In the genomic region with DNA sequence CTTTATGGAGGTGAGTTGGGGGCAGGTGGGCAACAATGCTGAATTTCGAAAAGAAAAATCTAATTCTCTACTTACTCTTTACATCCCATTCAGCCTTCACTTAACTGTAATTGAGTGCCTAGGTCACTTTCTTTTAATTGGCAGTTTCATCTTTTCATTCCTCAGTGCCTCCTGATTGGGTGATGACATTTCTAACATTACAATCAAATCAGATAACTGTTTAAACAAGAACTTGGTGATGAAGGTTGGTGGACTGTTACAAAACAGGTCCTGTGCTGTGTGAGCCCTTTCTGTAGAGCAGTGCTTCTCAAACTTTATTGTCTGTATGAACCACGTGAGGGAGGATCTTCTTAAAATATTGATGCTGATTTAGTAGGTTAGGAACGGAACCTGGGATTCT, we compare ENCODE assay signal across 19 cellular contexts. TPM values are rescaled to one million over a fixed set of nuclear protein-coding genes. Genes with fewer than 3 reads are reported as not detected.
A peak's percentile ranks its signal among the peaks of the same experiment; 100 is the strongest.
DNase-seq lines count a peak whose midpoint lies in the region; ATAC-seq and TF ChIP-seq lines count a peak whose summit lies in the region.
"Had no signal": no experiment of that assay in that cellular context is flagged by ENCODE, and none has a peak within 500 bp of the region (broad histone marks: within the 10 kb centered on the region; RNA-seq: fewer than 3 reads in every experiment).

No MANE protein-coding gene starts in this region.

- H3K27ac ChIP-seq in Karpas-422 (ENCODE audit: low read length) (peak overlapping the region; percentile 98), psoas muscle (peak overlapping the region; percentile 77), body of pancreas (no peak overlapping the region), coronary artery (no peak overlapping the region)
- H3K27ac ChIP-seq: A549 had no signal

- no peak overlapping the region for H2AFZ ChIP-seq in Karpas-422 (ENCODE audit: low read length)

- intact Hi-C loops in activated T-helper 1 cell treated with anti-CD3 and anti-CD28 coated beads, Interleukin-12 subunit alpha, Interleukin-12 subunit beta, Interleukin-2, Interleukin-4 antibody, amounts not matched to agents 30 ng/mL and 10 ng/mL and 1 ng/mL, durations not matched to agents 14 hours and 24 hours and 36 hours (cut with micrococcal nuclease) = loop anchor here (5.0 kb wide), 1 partner anchor 51 kb away; a partner anchor contains a TSS
- intact Hi-C loops in psoas muscle (cut with DNase I) (no loop called here), body of pancreas (cut with DNase I) (no loop called here)

- H3K4me2 ChIP-seq in Karpas-422 (ENCODE audit: low read depth, low read length, poor library complexity, severe bottlenecking) = no peak overlapping the region
- H3K4me2 ChIP-seq: A549 had no signal

- TF ChIP-seq POLR2A in body of pancreas (IDR thresholded peaks at IDR 0.05) = no peak

- no peaks in the 10 kb centered on the region for H3K27me3 Mint-ChIP-seq in activated T-cell treated with anti-CD3 and anti-CD28 coated beads, Interleukin-2, amount 50 U/mL, for 72 hours (ENCODE audit: low read depth)
- no peaks in the 10 kb centered on the region for H3K27me3 Mint-ChIP-seq in activated T-helper 1 cell treated with anti-CD3 and anti-CD28 coated beads, Interleukin-12 subunit alpha, Interleukin-12 subunit beta, Interleukin-2, Interleukin-4 antibody, amounts not matched to agents 30 ng/mL and 10 ng/mL and 1 ng/mL, durations not matched to agents 14 hours and 24 hours and 36 hours (ENCODE audit: insufficient read depth)
- H3K27me3 Mint-ChIP-seq: B cell had no signal

- TF ChIP-seq CTCF in psoas muscle (IDR thresholded peaks at IDR 0.05) (no peak), body of pancreas (IDR thresholded peaks at IDR 0.05) (no peak), coronary artery (IDR thresholded peaks at IDR 0.05) (no peak)

- no peak for ATAC-seq in activated T-cell treated with anti-CD3 and anti-CD28 coated beads, Interleukin-2, amount 50 U/mL, for 72 hours (replicated peaks in 1 of 2)
- no peak for ATAC-seq in psoas muscle
- ATAC-seq in body of pancreas = no peak
- ATAC-seq: A549, HCT116 had no signal

- no peak for DNase-seq in activated T-cell treated with anti-CD3 and anti-CD28 coated beads, Interleukin-2, amount 50 U/mL, for 72 hours
- DNase-seq in activated T-cell treated with anti-CD3 and anti-CD28 coated beads for 4 hours = no peak
- DNase-seq in Karpas-422 = no peak
- DNase-seq in activated T-helper 1 cell treated with anti-CD3 and anti-CD28 coated beads, Interleukin-12 subunit alpha, Interleukin-12 subunit beta, Interleukin-2, Interleukin-4 antibody, amounts not matched to agents 30 ng/mL and 10 ng/mL and 1 ng/mL, durations not matched to agents 14 hours and 24 hours and 36 hours (ENCODE audit: low spot score) = no peak
- no peak for DNase-seq in psoas muscle
- DNase-seq in body of pancreas = no peak
- no peak for DNase-seq in activated CD4-positive, CD25-positive, alpha-beta regulatory T cell treated with anti-CD3 and anti-CD28 coated beads, Interleukin-2, amount 50 U/mL, for 72 hours
- DNase-seq in coronary artery (ENCODE audit: low spot score) = no peak
- DNase-seq: DMS53, GF-D8, KG1, NCI-H1694, NCI-H2081, NCI-H2171, NCI-H526 had no signal

- no peaks in the 10 kb centered on the region for H3K9me2 ChIP-seq in Karpas-422 (replicated peaks; ENCODE audit: insufficient read depth, low read length)

- peaks cover 70% of the 10 kb centered on the region for H3K4me1 Mint-ChIP-seq in activated T-cell treated with anti-CD3 and anti-CD28 coated beads, Interleukin-2, amount 50 U/mL, for 72 hours (ENCODE audit: low read depth)
- peaks cover 41% of the 10 kb centered on the region for H3K4me1 Mint-ChIP-seq in activated T-helper 1 cell treated with anti-CD3 and anti-CD28 coated beads, Interleukin-12 subunit alpha, Interleukin-12 subunit beta, Interleukin-2, Interleukin-4 antibody, amounts not matched to agents 30 ng/mL and 10 ng/mL and 1 ng/mL, durations not matched to agents 14 hours and 24 hours and 36 hours (ENCODE audit: low read depth)

- H4K20me1 ChIP-seq in Karpas-422 (ENCODE audit: insufficient read depth, low read depth, low read length) = no peaks in the 10 kb centered on the region

- H3K27ac Mint-ChIP-seq in activated T-cell treated with anti-CD3 and anti-CD28 coated beads, Interleukin-2, amount 50 U/mL, for 72 hours = peak overlapping the region; percentile 33
- peak overlapping the region; percentile 5 for H3K27ac Mint-ChIP-seq in activated T-helper 1 cell treated with anti-CD3 and anti-CD28 coated beads, Interleukin-12 subunit alpha, Interleukin-12 subunit beta, Interleukin-2, Interleukin-4 antibody, amounts not matched to agents 30 ng/mL and 10 ng/mL and 1 ng/mL, durations not matched to agents 14 hours and 24 hours and 36 hours

- H3K4me1 ChIP-seq in Karpas-422 (ENCODE audit: low read length) = peaks cover 96% of the 10 kb centered on the region
- H3K4me1 ChIP-seq in psoas muscle = peaks cover 49% of the 10 kb centered on the region
- peaks cover 4% of the 10 kb centered on the region for H3K4me1 ChIP-seq in body of pancreas

- peaks cover 64% of the 10 kb centered on the region for H3K36me3 ChIP-seq in Karpas-422 (ENCODE audit: insufficient read depth, low read length)
- peaks cover 11 to 40% of the 10 kb centered on the region in 2 donors for H3K36me3 ChIP-seq in psoas muscle (ENCODE audit: insufficient read depth in 1 of 2, low read depth in 1 of 2)
- H3K36me3 ChIP-seq in body of pancreas (replicated peaks in 1 of 2; ENCODE audit: insufficient read depth in 1 of 2, low read depth in 2 of 2) = peaks cover 0 to 9% of the 10 kb centered on the region in 2 donors

- no peak overlapping the region for H3K9ac ChIP-seq in Karpas-422 (ENCODE audit: low read length)

- peaks cover 94% of the 10 kb centered on the region for H3K79me2 ChIP-seq in Karpas-422 (ENCODE audit: low read length)

- H3K27me3 ChIP-seq in Karpas-422 (ENCODE audit: low read length) (no peaks in the 10 kb centered on the region), psoas muscle (ENCODE audit: insufficient read depth in 3 of 3, low read length in 2 of 3) (no peaks in the 10 kb centered on the region), body of pancreas (no peaks in the 10 kb centered on the region)

- H3K4me3 Mint-ChIP-seq in activated T-cell treated with anti-CD3 and anti-CD28 coated beads, Interleukin-2, amount 50 U/mL, for 72 hours = no peak overlapping the region
- no peak overlapping the region for H3K4me3 Mint-ChIP-seq in activated T-helper 1 cell treated with anti-CD3 and anti-CD28 coated beads, Interleukin-12 subunit alpha, Interleukin-12 subunit beta, Interleukin-2, Interleukin-4 antibody, amounts not matched to agents 30 ng/mL and 10 ng/mL and 1 ng/mL, durations not matched to agents 14 hours and 24 hours and 36 hours
- H3K4me3 Mint-ChIP-seq: B cell, CD14-positive monocyte had no signal

- H3K9me3 Mint-ChIP-seq in activated T-cell treated with anti-CD3 and anti-CD28 coated beads, Interleukin-2, amount 50 U/mL, for 72 hours = no peaks in the 10 kb centered on the region
- no peaks in the 10 kb centered on the region for H3K9me3 Mint-ChIP-seq in activated T-helper 1 cell treated with anti-CD3 and anti-CD28 coated beads, Interleukin-12 subunit alpha, Interleukin-12 subunit beta, Interleukin-2, Interleukin-4 antibody, amounts not matched to agents 30 ng/mL and 10 ng/mL and 1 ng/mL, durations not matched to agents 14 hours and 24 hours and 36 hours
- H3K9me3 Mint-ChIP-seq: CD14-positive monocyte had no signal

- no peaks in the 10 kb centered on the region for H3K9me3 ChIP-seq in Karpas-422 (ENCODE audit: low read length)
- no peaks in the 10 kb centered on the region for H3K9me3 ChIP-seq in psoas muscle
- no peaks in the 10 kb centered on the region for H3K9me3 ChIP-seq in body of pancreas
- H3K9me3 ChIP-seq: A549 had no signal

- H3K36me3 Mint-ChIP-seq in activated T-cell treated with anti-CD3 and anti-CD28 coated beads, Interleukin-2, amount 50 U/mL, for 72 hours (ENCODE audit: insufficient read depth in 2 of 2) = peaks cover 7 to 40% of the 10 kb centered on the region in 2 donors
- H3K36me3 Mint-ChIP-seq in activated T-helper 1 cell treated with anti-CD3 and anti-CD28 coated beads, Interleukin-12 subunit alpha, Interleukin-12 subunit beta, Interleukin-2, Interleukin-4 antibody, amounts not matched to agents 30 ng/mL and 10 ng/mL and 1 ng/mL, durations not matched to agents 14 hours and 24 hours and 36 hours (ENCODE audit: low read depth) = peaks cover 57% of the 10 kb centered on the region

- no peak overlapping the region for H3K4me3 ChIP-seq in Karpas-422 (ENCODE audit: low read length)
- no peak overlapping the region for H3K4me3 ChIP-seq in psoas muscle
- no peak overlapping the region for H3K4me3 ChIP-seq in body of pancreas
- no peak overlapping the region for H3K4me3 ChIP-seq in coronary artery
- H3K4me3 ChIP-seq: A549 had no signal

- WGBS in psoas muscle, 3 donors = 86 to 91% (median 90%) methylated on average over 3 of the region's 3 CpGs
- WGBS in body of pancreas, 2 donors = 88 to 93% methylated on average over 3 of the region's 3 CpGs

RNA-seq across cellular contexts. Expression of a gene that starts 40.1 kb away (rescaled TPM):
- under 1 TPM; 0.58 to 0.60 TPM for total RNA-seq in activated T-cell treated with anti-CD3 and anti-CD28 coated beads, Interleukin-2, amount 50 U/mL, for 72 hours
- total RNA-seq in Karpas-422 (2014; rRNA removed; shearing (Covaris generic); ENCODE audit: low replicate concordance) = 2.3 and 3.2 TPM in 2 replicates
- 0.78 and 0.88 TPM in 2 replicates for total RNA-seq in activated T-helper 1 cell treated with anti-CD3 and anti-CD28 coated beads, Interleukin-12 subunit alpha, Interleukin-12 subunit beta, Interleukin-2, Interleukin-4 antibody, amounts not matched to agents 30 ng/mL and 10 ng/mL and 1 ng/mL, durations not matched to agents 14 hours and 24 hours and 36 hours
- total RNA-seq in psoas muscle (1 to 10 TPM; 4.6 to 9.1 (median 6.3) TPM), body of pancreas (1 to 10 TPM; 1.8 to 4.0 TPM)
- 1 to 10 TPM; 1.9 to 2.7 (median 2.1) TPM for polyA plus RNA-seq in psoas muscle
- polyA plus RNA-seq: CD14-positive monocyte had no signal

RNA-seq across cellular contexts. Expression of a gene that starts 51.9 kb away (rescaled TPM):
- total RNA-seq in activated T-cell treated with anti-CD3 and anti-CD28 coated beads, Interleukin-2, amount 50 U/mL, for 72 hours = 10 to 100 TPM; 64.0 to 74.3 TPM
- 52.4 and 62.6 TPM in 2 replicates for total RNA-seq in Karpas-422 (2014; rRNA removed; shearing (Covaris generic); ENCODE audit: low replicate concordance)
- 79.0 and 85.1 TPM in 2 replicates for total RNA-seq in activated T-helper 1 cell treated with anti-CD3 and anti-CD28 coated beads, Interleukin-12 subunit alpha, Interleukin-12 subunit beta, Interleukin-2, Interleukin-4 antibody, amounts not matched to agents 30 ng/mL and 10 ng/mL and 1 ng/mL, durations not matched to agents 14 hours and 24 hours and 36 hours
- total RNA-seq in psoas muscle (10 to 100 TPM; 45.8 to 67.8 (median 61.1) TPM), body of pancreas (10 to 100 TPM; 37.2 to 44.9 TPM)
- polyA plus RNA-seq in psoas muscle = 10 to 100 TPM; 52.0 to 69.0 (median 58.6) TPM

Comparison
In these comparisons a context has a peak if more than half of its experiments do, and no peak if none do; other contexts are left out.
1. H3K27ac ChIP-seq: peak in Karpas-422 (single experiment) and psoas muscle (single experiment); none in body of pancreas (0 of 4) and coronary artery (0 of 2).